ENCODE assay signal across 24 cellular contexts in the genomic region with DNA sequence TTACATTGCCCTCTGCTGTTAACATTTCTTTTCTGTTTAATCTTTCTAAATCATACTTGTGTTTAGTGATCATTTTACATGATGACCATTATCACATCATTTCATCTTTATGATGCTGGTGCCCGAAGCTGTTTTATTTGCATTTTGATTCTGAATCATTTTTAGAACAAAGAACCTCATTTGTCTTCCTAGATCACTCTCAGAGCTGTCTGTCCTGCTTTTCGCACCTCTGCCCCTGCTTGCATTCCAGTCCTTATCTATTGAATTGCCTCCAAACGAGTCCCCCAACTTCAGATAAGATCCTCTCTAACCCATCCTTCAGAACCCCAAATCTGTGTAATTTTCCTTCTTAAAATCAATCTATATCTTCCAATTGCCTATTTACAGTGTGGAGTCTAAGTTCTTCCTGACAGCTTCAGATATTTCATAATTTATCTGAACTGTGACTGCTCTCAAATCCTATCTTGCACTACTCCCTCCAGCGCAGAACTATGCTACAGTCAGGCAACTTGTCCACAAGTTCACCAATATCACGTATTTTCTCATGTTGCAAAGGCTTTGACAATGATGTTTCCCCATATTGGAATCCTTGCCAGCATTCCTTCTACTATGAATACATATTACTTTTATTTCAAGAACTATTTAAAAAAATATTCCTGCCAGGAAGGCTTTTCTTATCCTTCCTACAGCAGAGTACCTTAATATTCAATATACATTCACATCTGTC.
DNase-seq lines count a peak whose midpoint lies in the region; TF ChIP-seq lines count a peak whose summit lies in the region.
"Had no signal": no experiment of that assay in that cellular context is flagged by ENCODE, and none has a peak within 500 bp of the region (broad histone marks: within the 10 kb centered on the region; RNA-seq: fewer than 3 reads in every experiment).

No MANE protein-coding gene starts in this region.

- no peaks in the 10 kb centered on the region for H3K9me3 ChIP-seq in adipocyte (ENCODE audit: control insufficient read depth, low read length)
- H3K9me3 ChIP-seq: BE2C, Peyer's patch, suprapubic skin had no signal

- H3K4me1 Mint-ChIP-seq in T-helper 2 cell treated with Interferon-gamma antibody and Interleukin-4, amounts not matched to agents 5 μg/mL and 100 μg/mL, for 36 hours (ENCODE audit: low read depth): no peaks in the 10 kb centered on the region
- H3K4me1 Mint-ChIP-seq: naive B cell; stimulated activated memory B cell treated with anti-CD40 and anti-IgM and Interleukin-4, amounts not matched to agents 10 μg/mL and 1 μg/mL and 100 μg/mL, for 72 hours; T-cell had no signal

- no peak overlapping the region for H3K4me3 Mint-ChIP-seq in T-helper 2 cell treated with Interferon-gamma antibody and Interleukin-4, amounts not matched to agents 5 μg/mL and 100 μg/mL, for 36 hours
- H3K4me3 Mint-ChIP-seq: activated T-cell treated with anti-CD3 and anti-CD28 coated beads, Interleukin-2, amount 50 U/mL, for 24 hours; dendritic cell treated with granulocyte-macrophage colony-stimulating factor and Interleukin-4, amounts not matched to agents 40 ng/mL and 50 ng/mL, for 4 days; naive B cell; stimulated activated memory B cell treated with anti-CD40 and anti-IgM and Interleukin-4, amounts not matched to agents 10 μg/mL and 1 μg/mL and 100 μg/mL, for 72 hours; T-cell had no signal

- H3K4me1 ChIP-seq in adipocyte (ENCODE audit: control insufficient read depth, insufficient read depth, low read length): peaks cover 13% of the 10 kb centered on the region
- H3K4me1 ChIP-seq: BE2C, Peyer's patch, spleen, suprapubic skin had no signal

- H3K36me3 ChIP-seq in adipocyte (ENCODE audit: control insufficient read depth, insufficient read depth, low read length, severe bottlenecking): no peaks in the 10 kb centered on the region
- H3K36me3 ChIP-seq: BE2C, Peyer's patch, spleen, suprapubic skin had no signal

- no peaks in the 10 kb centered on the region for H3K27me3 Mint-ChIP-seq in T-helper 2 cell treated with Interferon-gamma antibody and Interleukin-4, amounts not matched to agents 5 μg/mL and 100 μg/mL, for 36 hours (ENCODE audit: low read depth)
- H3K27me3 Mint-ChIP-seq: activated T-cell treated with anti-CD3 and anti-CD28 coated beads, Interleukin-2, amount 50 U/mL, for 24 hours; dendritic cell treated with granulocyte-macrophage colony-stimulating factor and Interleukin-4, amounts not matched to agents 40 ng/mL and 50 ng/mL, for 4 days; naive B cell; stimulated activated memory B cell treated with anti-CD40 and anti-IgM and Interleukin-4, amounts not matched to agents 10 μg/mL and 1 μg/mL and 100 μg/mL, for 72 hours; T-cell had no signal

- H3K9ac ChIP-seq in adipocyte (ENCODE audit: low read length): no peak overlapping the region

- DNase-seq in AG04449 (ENCODE audit: low read depth, low spot score): peak; percentile 44
- DNase-seq in NCI-H226: peak; percentile 62
- peak; percentile 58 for DNase-seq in adipocyte (ENCODE audit: low read depth)
- DNase-seq in fibroblast of pulmonary artery (ENCODE audit: low read depth): peak; percentile 76
- DNase-seq in central memory CD4-positive, alpha-beta T cell: no peak
- DNase-seq in stimulated activated CD4-positive, alpha-beta T cell treated with anti-CD3 and anti-CD28 coated beads, Interleukin-12 subunit alpha, Interleukin-12 subunit beta, amount 100 ng/mL, for 4 hours: no peak
- DNase-seq in T-helper 2 cell treated with Interferon-gamma antibody and Interleukin-4, amounts not matched to agents 5 μg/mL and 100 μg/mL, for 36 hours (ENCODE audit: low spot score): no peak
- no peak for DNase-seq in NCI-H446 (lab: John Stamatoyannopoulos, UW)
- DNase-seq: activated CD4-positive, alpha-beta T cell treated with anti-CD3 and anti-CD28 coated beads for 4 hours; activated T-cell treated with anti-CD3 and anti-CD28 coated beads, Interleukin-2, amount 50 U/mL, for 24 hours; BE2C; GF-D8; naive B cell; NCI-H187; NCI-H2171 treated with DMSO at 0.1 percent for 48 hours; occipital lobe; Peyer's patch; SIG-M5; spleen; stimulated activated CD4-positive, alpha-beta T cell treated with anti-CD3 and anti-CD28 coated beads, Interleukin-4, amount 100 ng/mL, for 1 hour; T-cell had no signal

- H3K9me3 Mint-ChIP-seq in T-helper 2 cell treated with Interferon-gamma antibody and Interleukin-4, amounts not matched to agents 5 μg/mL and 100 μg/mL, for 36 hours: no peaks in the 10 kb centered on the region
- H3K9me3 Mint-ChIP-seq: activated T-cell treated with anti-CD3 and anti-CD28 coated beads, Interleukin-2, amount 50 U/mL, for 24 hours; dendritic cell treated with granulocyte-macrophage colony-stimulating factor and Interleukin-4, amounts not matched to agents 40 ng/mL and 50 ng/mL, for 4 days had no signal

- CTCF ChIA-PET in AG04449 (lab: Yijun Ruan, JAX): interaction anchor here (0.8 kb wide), 1 partner anchor 14 kb away, joined by 3 read pairs; no protein-coding TSS in a partner anchor

- H3K4me3 ChIP-seq in AG04449 (ENCODE audit: low read depth, low read length): no peak overlapping the region
- no peak overlapping the region for H3K4me3 ChIP-seq in adipocyte (ENCODE audit: low read length)
- no peak overlapping the region for H3K4me3 ChIP-seq in fibroblast of pulmonary artery (replicated peaks; ENCODE audit: low read depth, low read length)
- H3K4me3 ChIP-seq: Peyer's patch, spleen, suprapubic skin had no signal

- H3K27ac Mint-ChIP-seq in T-helper 2 cell treated with Interferon-gamma antibody and Interleukin-4, amounts not matched to agents 5 μg/mL and 100 μg/mL, for 36 hours: no peak overlapping the region
- H3K27ac Mint-ChIP-seq: activated T-cell treated with anti-CD3 and anti-CD28 coated beads, Interleukin-2, amount 50 U/mL, for 24 hours; dendritic cell treated with granulocyte-macrophage colony-stimulating factor and Interleukin-4, amounts not matched to agents 40 ng/mL and 50 ng/mL, for 4 days; naive B cell; stimulated activated memory B cell treated with anti-CD40 and anti-IgM and Interleukin-4, amounts not matched to agents 10 μg/mL and 1 μg/mL and 100 μg/mL, for 72 hours; T-cell had no signal

- no peaks in the 10 kb centered on the region for H3K27me3 ChIP-seq in adipocyte (replicated peaks; ENCODE audit: control insufficient read depth, insufficient read depth, low read length)
- H3K27me3 ChIP-seq: BE2C, Peyer's patch, spleen, suprapubic skin had no signal

- TF ChIP-seq CTCF in AG04449 (IDR thresholded peaks at IDR 0.05; ENCODE audit: insufficient read depth, low read length, missing control alignments): no peak
- TF ChIP-seq CTCF in fibroblast of pulmonary artery (IDR thresholded peaks at IDR 0.05; ENCODE audit: low read length, missing control alignments): no peak

- no peaks in the 10 kb centered on the region for H3K36me3 Mint-ChIP-seq in T-helper 2 cell treated with Interferon-gamma antibody and Interleukin-4, amounts not matched to agents 5 μg/mL and 100 μg/mL, for 36 hours (ENCODE audit: low read depth)
- H3K36me3 Mint-ChIP-seq: naive B cell; stimulated activated memory B cell treated with anti-CD40 and anti-IgM and Interleukin-4, amounts not matched to agents 10 μg/mL and 1 μg/mL and 100 μg/mL, for 72 hours; T-cell had no signal

- POLR2A ChIA-PET in AG04449 (lab: Yijun Ruan, JAX): no interaction called here

Comparison
In these comparisons a context has a peak if more than half of its experiments do, and no peak if none do; other contexts are left out.
1. DNase-seq: peak in AG04449 (single experiment), NCI-H226 (single experiment), adipocyte (single experiment) and fibroblast of pulmonary artery (single experiment); none in central memory CD4-positive, alpha-beta T cell (single experiment), stimulated activated CD4-positive, alpha-beta T cell treated with anti-CD3 and anti-CD28 coated beads, Interleukin-12 subunit alpha, Interleukin-12 subunit beta, amount 100 ng/mL, for 4 hours (single experiment), T-helper 2 cell treated with Interferon-gamma antibody and Interleukin-4, amounts not matched to agents 5 μg/mL and 100 μg/mL, for 36 hours (single experiment) and NCI-H446 (0 of 2).